ENCODE assay signal across 27 cellular contexts in genomic region chr2:241999184-241999583, GRCh38.
"Had no signal": no experiment of that assay in that cellular context is flagged by ENCODE, and none has a peak within 500 bp of the region (broad histone marks: within the 10 kb centered on the region; RNA-seq: fewer than 3 reads in every experiment).

No MANE protein-coding gene starts in this region.

- H3K27ac ChIP-seq: adrenal gland, body of pancreas, breast epithelium, SJCRH30 had no signal

- H3K27me3 ChIP-seq: adrenal gland, body of pancreas, breast epithelium, SJCRH30 had no signal

- H3K36me3 ChIP-seq: adrenal gland, breast epithelium, SJCRH30 had no signal

- FAIRE-seq: astrocyte, K562, TTC549 had no signal

- H3K4me3 ChIP-seq: adrenal gland, body of pancreas, breast epithelium, K562, SJCRH30, SK-N-MC had no signal

- H3K9me3 ChIP-seq: adrenal gland, body of pancreas, breast epithelium, SJCRH30 had no signal

- DNase-seq: activated CD4-positive, alpha-beta T cell treated with anti-CD3 and anti-CD28 coated beads, Interleukin-2, amount 10 ng/mL, durations not matched to agents 24 days and 14 days; activated CD4-positive, alpha-beta T cell treated with anti-CD3 and anti-CD28 coated beads, Interleukin-2, amount 50 U/mL, for 4 hours; activated CD8-positive, alpha-beta T cell treated with anti-CD3 and anti-CD28 coated beads for 36 hours; activated gamma-delta T cell treated with Interleukin-2 at 50 U/mL for 16 hours; activated naive CD4-positive, alpha-beta T cell treated with anti-CD3 and anti-CD28 coated beads for 36 hours; activated T-cell treated with anti-CD3 and anti-CD28 coated beads, Interleukin-2, amount 50 U/mL, for 72 hours; caudate nucleus; cerebellar nuclear complex; NCI-H1092 treated with DMSO at 0.1 percent for 48 hours; NCI-H1417 treated with DMSO at 0.1 percent for 48 hours; NCI-H187 treated with DMSO at 0.1 percent for 48 hours; NCI-H2081; NCI-H226; NCI-H446 treated with DMSO at 0.1 percent for 48 hours; NCI-H524; SHP77; SJCRH30 had no signal

- ATAC-seq: activated CD8-positive, alpha-beta T cell treated with anti-CD3 and anti-CD28 coated beads for 36 hours; activated naive CD4-positive, alpha-beta T cell treated with anti-CD3 and anti-CD28 coated beads, Interleukin-2, amount 50 U/mL, for 72 hours; activated T-cell treated with anti-CD3 and anti-CD28 coated beads, Interleukin-2, amount 50 U/mL, for 72 hours; activated T-helper 17 cell treated with anti-CD3 and anti-CD28 coated beads, Interleukin-2, amount 50 U/mL, for 72 hours; body of pancreas; Panc1 had no signal

- H3K4me1 ChIP-seq: adrenal gland, body of pancreas, breast epithelium, SJCRH30 had no signal
